ENCODE assay signal across 8 cellular contexts in the genomic region with DNA sequence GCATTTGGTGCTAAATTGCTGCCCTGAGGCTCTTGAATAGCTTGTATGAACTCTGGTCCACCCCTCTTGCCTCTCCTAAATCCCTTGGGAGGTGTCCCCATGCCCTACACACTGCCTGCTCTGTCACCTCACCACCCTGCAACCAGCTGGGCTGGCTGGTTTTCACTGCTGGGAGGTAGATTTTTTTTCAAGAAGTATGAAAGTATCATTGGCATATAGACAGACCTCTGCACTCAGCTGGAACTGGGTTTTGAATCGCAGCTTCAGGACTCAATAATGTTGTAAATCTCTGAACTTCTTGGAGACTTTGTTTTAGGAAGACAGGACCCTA.
DNase-seq lines count a peak whose midpoint lies in the region; ATAC-seq and TF ChIP-seq lines count a peak whose summit lies in the region.

No MANE protein-coding gene starts in this region.

- POLR2A ChIA-PET in AG04450 (lab: Yijun Ruan, JAX), result no interaction called here

- H3K27ac ChIP-seq in AG04450 (ENCODE audit: low read depth, low read length) (peak overlapping the region; percentile 55), VCaP (peak overlapping the region; percentile 61), liver (ENCODE audit: low read depth in 1 of 2, low read length in 2 of 2) (peak overlapping the region; percentile 25 to 34)

- no peak overlapping the region for H3K9ac ChIP-seq in liver (ENCODE audit: low read depth in 1 of 2, low read length in 2 of 2)

- H3K4me1 ChIP-seq in liver (ENCODE audit: control insufficient read depth in 4 of 4, insufficient read depth in 4 of 4, low read length in 3 of 4), result no peaks in the 10 kb centered on the region

- no peaks in the 10 kb centered on the region for H3K36me3 ChIP-seq in liver (ENCODE audit: control insufficient read depth in 4 of 4, insufficient read depth in 3 of 4, low read depth in 1 of 4, low read length in 3 of 4)

- TF ChIP-seq CTCF in AG04450 (IDR thresholded peaks at IDR 0.05; ENCODE audit: low read depth, low read length) (no peak), VCaP (conservative IDR thresholded peaks at IDR 0.05) (no peak), liver (IDR thresholded peaks at IDR 0.05; ENCODE audit: low read depth, low read length, missing input control) (no peak)

- H3K27me3 ChIP-seq in AG04450 (ENCODE audit: control insufficient read depth, insufficient read depth, low read length) (no peaks in the 10 kb centered on the region), liver (ENCODE audit: control insufficient read depth in 4 of 4, insufficient read depth in 4 of 4, low read length in 3 of 4) (no peaks in the 10 kb centered on the region)

- WGBS in liver, result 82% methylated on average over 1 of the region's 1 CpG

- H3K4me3 ChIP-seq in AG04450 (ENCODE audit: low read depth, low read length) (no peak overlapping the region), liver (ENCODE audit: low read depth in 1 of 3, low read length in 3 of 3) (no peak overlapping the region)

- CTCF ChIA-PET in AG04450 (lab: Charles Lee), result interaction anchor here (0.6 to 1.4 kb wide), 3 partner anchors 197 to 763 kb away, joined by 3 to 4 read pairs (median 3); no protein-coding TSS in a partner anchor

- H3K9me3 ChIP-seq in AG04450 (ENCODE audit: control insufficient read depth, insufficient read depth, low read length), result no peaks in the 10 kb centered on the region
- H3K9me3 ChIP-seq in liver (ENCODE audit: control insufficient read depth in 4 of 4, low read length in 3 of 4), result no peaks in the 10 kb centered on the region

- no peak for DNase-seq in AG04450 (ENCODE audit: low read depth, low spot score)
- DNase-seq in DMS 273 treated with DMSO at 0.1 percent for 48 hours (lab: John Stamatoyannopoulos, UW), result no peak
- DNase-seq in NCI-H2196 (lab: John Stamatoyannopoulos, UW; ENCODE audit: unreplicated experiment), result no peak
- no peak for DNase-seq in DMS53 treated with DMSO at 0.1 percent for 48 hours (lab: John Stamatoyannopoulos, UW; ENCODE audit: unreplicated experiment)
- DNase-seq in HT-29 (ENCODE audit: low spot score), result no peak

- ATAC-seq in GM21526 (IDR thresholded peaks at IDR 0.05; ENCODE audit: low FRiP score, unreplicated experiment), result peak; percentile 26

- no peak for TF ChIP-seq RAD21 in liver (IDR thresholded peaks at IDR 0.05)

TF ChIP-seq in liver, 16 proteins besides CTCF, POLR2A, EP300 and RAD21:
- no peak for TF ChIP-seq HNF4A (conservative IDR thresholded peaks at IDR 0.05)
- no peak for TF ChIP-seq RXRA (IDR thresholded peaks at IDR 0.05)
- no peak for TF ChIP-seq EGR1 (IDR thresholded peaks at IDR 0.05; ENCODE audit: low read depth in 2 of 2)
- TF ChIP-seq JUND (IDR thresholded peaks at IDR 0.05), result no peak
- TF ChIP-seq, protein P1, sequence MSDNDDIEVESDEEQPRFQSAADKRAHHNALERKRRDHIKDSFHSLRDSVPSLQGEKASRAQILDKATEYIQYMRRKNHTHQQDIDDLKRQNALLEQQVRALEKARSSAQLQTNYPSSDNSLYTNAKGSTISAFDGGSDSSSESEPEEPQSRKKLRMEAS (IDR thresholded peaks at IDR 0.05), result no peak
- TF ChIP-seq, protein P2, sequence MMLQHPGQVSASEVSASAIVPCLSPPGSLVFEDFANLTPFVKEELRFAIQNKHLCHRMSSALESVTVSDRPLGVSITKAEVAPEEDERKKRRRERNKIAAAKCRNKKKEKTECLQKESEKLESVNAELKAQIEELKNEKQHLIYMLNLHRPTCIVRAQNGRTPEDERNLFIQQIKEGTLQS (IDR thresholded peaks at IDR 0.05), result no peak
- no peak for TF ChIP-seq SP1 (IDR thresholded peaks at IDR 0.05)
- TF ChIP-seq, protein P3, sequence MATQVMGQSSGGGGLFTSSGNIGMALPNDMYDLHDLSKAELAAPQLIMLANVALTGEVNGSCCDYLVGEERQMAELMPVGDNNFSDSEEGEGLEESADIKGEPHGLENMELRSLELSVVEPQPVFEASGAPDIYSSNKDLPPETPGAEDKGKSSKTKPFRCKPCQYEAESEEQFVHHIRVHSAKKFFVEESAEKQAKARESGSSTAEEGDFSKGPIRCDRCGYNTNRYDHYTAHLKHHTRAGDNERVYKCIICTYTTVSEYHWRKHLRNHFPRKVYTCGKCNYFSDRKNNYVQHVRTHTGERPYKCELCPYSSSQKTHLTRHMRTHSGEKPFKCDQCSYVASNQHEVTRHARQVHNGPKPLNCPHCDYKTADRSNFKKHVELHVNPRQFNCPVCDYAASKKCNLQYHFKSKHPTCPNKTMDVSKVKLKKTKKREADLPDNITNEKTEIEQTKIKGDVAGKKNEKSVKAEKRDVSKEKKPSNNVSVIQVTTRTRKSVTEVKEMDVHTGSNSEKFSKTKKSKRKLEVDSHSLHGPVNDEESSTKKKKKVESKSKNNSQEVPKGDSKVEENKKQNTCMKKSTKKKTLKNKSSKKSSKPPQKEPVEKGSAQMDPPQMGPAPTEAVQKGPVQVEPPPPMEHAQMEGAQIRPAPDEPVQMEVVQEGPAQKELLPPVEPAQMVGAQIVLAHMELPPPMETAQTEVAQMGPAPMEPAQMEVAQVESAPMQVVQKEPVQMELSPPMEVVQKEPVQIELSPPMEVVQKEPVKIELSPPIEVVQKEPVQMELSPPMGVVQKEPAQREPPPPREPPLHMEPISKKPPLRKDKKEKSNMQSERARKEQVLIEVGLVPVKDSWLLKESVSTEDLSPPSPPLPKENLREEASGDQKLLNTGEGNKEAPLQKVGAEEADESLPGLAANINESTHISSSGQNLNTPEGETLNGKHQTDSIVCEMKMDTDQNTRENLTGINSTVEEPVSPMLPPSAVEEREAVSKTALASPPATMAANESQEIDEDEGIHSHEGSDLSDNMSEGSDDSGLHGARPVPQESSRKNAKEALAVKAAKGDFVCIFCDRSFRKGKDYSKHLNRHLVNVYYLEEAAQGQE (IDR thresholded peaks at IDR 0.05), result no peak
- no peak for TF ChIP-seq NR2F2 (IDR thresholded peaks at IDR 0.05)
- TF ChIP-seq HNF4G (IDR thresholded peaks at IDR 0.05), result no peak
- TF ChIP-seq FOXA1 (IDR thresholded peaks at IDR 0.05), result no peak
- TF ChIP-seq, protein P4, sequence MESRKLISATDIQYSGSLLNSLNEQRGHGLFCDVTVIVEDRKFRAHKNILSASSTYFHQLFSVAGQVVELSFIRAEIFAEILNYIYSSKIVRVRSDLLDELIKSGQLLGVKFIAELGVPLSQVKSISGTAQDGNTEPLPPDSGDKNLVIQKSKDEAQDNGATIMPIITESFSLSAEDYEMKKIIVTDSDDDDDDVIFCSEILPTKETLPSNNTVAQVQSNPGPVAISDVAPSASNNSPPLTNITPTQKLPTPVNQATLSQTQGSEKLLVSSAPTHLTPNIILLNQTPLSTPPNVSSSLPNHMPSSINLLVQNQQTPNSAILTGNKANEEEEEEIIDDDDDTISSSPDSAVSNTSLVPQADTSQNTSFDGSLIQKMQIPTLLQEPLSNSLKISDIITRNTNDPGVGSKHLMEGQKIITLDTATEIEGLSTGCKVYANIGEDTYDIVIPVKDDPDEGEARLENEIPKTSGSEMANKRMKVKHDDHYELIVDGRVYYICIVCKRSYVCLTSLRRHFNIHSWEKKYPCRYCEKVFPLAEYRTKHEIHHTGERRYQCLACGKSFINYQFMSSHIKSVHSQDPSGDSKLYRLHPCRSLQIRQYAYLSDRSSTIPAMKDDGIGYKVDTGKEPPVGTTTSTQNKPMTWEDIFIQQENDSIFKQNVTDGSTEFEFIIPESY (IDR thresholded peaks at IDR 0.05), result no peak
- no peak for TF ChIP-seq GABPA (IDR thresholded peaks at IDR 0.05 in 1 of 2, conservative IDR thresholded peaks at IDR 0.05 in 1 of 2)
- TF ChIP-seq FOXA2 (IDR thresholded peaks at IDR 0.05), result no peak
- TF ChIP-seq YY1 (IDR thresholded peaks at IDR 0.05), result no peak
TF ChIP-seq in liver: peak in this region for 0.
